Comparison of ENCODE assay signal across 8 cellular contexts in genomic region chr17:28335201-28335958, GRCh38. TPM values are rescaled to one million over a fixed set of nuclear protein-coding genes. Genes with fewer than 3 reads are reported as not detected.
DNase-seq lines count a peak whose midpoint lies in the region; ATAC-seq and FAIRE-seq lines count a peak whose summit lies in the region.

A gene with protein sequence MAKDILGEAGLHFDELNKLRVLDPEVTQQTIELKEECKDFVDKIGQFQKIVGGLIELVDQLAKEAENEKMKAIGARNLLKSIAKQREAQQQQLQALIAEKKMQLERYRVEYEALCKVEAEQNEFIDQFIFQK (minus strand): TSS chr17:28335472. CDS start chr17:28331985, 3,487 bp downstream.
TSS of gene TNFAIP1 (plus strand) at chr17:28335761. CDS start at chr17:28339522, 3,761 bp downstream.

- peak; percentile 96 for ATAC-seq in GM21786 (IDR thresholded peaks at IDR 0.05; ENCODE audit: unreplicated experiment)
- peak; percentile 96 to 97 for ATAC-seq in activated T-cell treated with anti-CD3 and anti-CD28 coated beads, Interleukin-2, amount 50 U/mL, for 72 hours (replicated peaks in 1 of 2)
- ATAC-seq in esophagus mucosa, result peak; percentile 94

- no peaks in the 10 kb centered on the region for H3K27me3 Mint-ChIP-seq in activated T-cell treated with anti-CD3 and anti-CD28 coated beads, Interleukin-2, amount 50 U/mL, for 72 hours (ENCODE audit: low read depth)

- H3K9me3 Mint-ChIP-seq in activated T-cell treated with anti-CD3 and anti-CD28 coated beads, Interleukin-2, amount 50 U/mL, for 72 hours, result no peaks in the 10 kb centered on the region

- H3K27ac ChIP-seq in KOPT-K1 (ENCODE audit: low read depth, low read length, poor library complexity, severe bottlenecking), result peak within 1 kb of the TSS; percentile 57
- peak within 1 kb of the TSS; percentile 96 for H3K27ac ChIP-seq in muscle layer of colon (ENCODE audit: low read depth, low read length)

- H3K9me3 ChIP-seq in KOPT-K1 (ENCODE audit: insufficient read depth, low read length, poor library complexity, severe bottlenecking) (no peaks in the 10 kb centered on the region), muscle layer of colon (ENCODE audit: low read length) (no peaks in the 10 kb centered on the region)

- H3K4me1 ChIP-seq in muscle layer of colon (ENCODE audit: insufficient read depth, low read length), result peaks cover 40% of the 10 kb centered on the region

- peak; percentile 92 for FAIRE-seq in RCC 7860 (lab: Jason Lieb, UNC)

- peaks cover 38% of the 10 kb centered on the region for H3K4me1 Mint-ChIP-seq in activated T-cell treated with anti-CD3 and anti-CD28 coated beads, Interleukin-2, amount 50 U/mL, for 72 hours (ENCODE audit: low read depth)

- H3K27me3 ChIP-seq in muscle layer of colon (ENCODE audit: control insufficient read depth in 1 of 2, insufficient read depth in 2 of 2, low read length in 2 of 2), result no peaks in the 10 kb centered on the region

- H3K27ac Mint-ChIP-seq in activated T-cell treated with anti-CD3 and anti-CD28 coated beads, Interleukin-2, amount 50 U/mL, for 72 hours, result peak within 1 kb of the TSS; percentile 96

- peak within 1 kb of the TSS; percentile 90 to 97 for H3K4me3 Mint-ChIP-seq in activated T-cell treated with anti-CD3 and anti-CD28 coated beads, Interleukin-2, amount 50 U/mL, for 72 hours

- H3K4me3 ChIP-seq in muscle layer of colon (ENCODE audit: low read depth in 1 of 2, low read length in 2 of 2), result peak within 1 kb of the TSS; percentile 93

- H3K9ac ChIP-seq in muscle layer of colon (ENCODE audit: low read length), result peak within 1 kb of the TSS; percentile 66

- DNase-seq in DMS79 (lab: John Stamatoyannopoulos, UW) (peak; percentile 99), RCC 7860 (ENCODE audit: low spot score) (peak; percentile 98)
- peak; percentile 97 to 99 for DNase-seq in activated T-cell treated with anti-CD3 and anti-CD28 coated beads, Interleukin-2, amount 50 U/mL, for 72 hours
- peak; percentile 90 for DNase-seq in stimulated activated CD8-positive, alpha-beta memory T cell treated with anti-CD3 and anti-CD28 coated beads, Interleukin-7, amount 100 ng/mL, for 24 hours (ENCODE audit: low read depth)

- H3K36me3 ChIP-seq in KOPT-K1 (ENCODE audit: insufficient read depth, low read length) (peaks cover 13% of the 10 kb centered on the region; the same call in 1 of the 2 replicates), muscle layer of colon (ENCODE audit: insufficient read depth, low read length) (peaks cover 30% of the 10 kb centered on the region)

- no peaks in the 10 kb centered on the region for H3K36me3 Mint-ChIP-seq in activated T-cell treated with anti-CD3 and anti-CD28 coated beads, Interleukin-2, amount 50 U/mL, for 72 hours (ENCODE audit: insufficient read depth in 2 of 2)

RNA-seq across cellular contexts. Expression of the first gene that starts in this region (rescaled TPM):
- 10 to 100 TPM; 31.1 to 31.7 TPM for total RNA-seq in activated T-cell treated with anti-CD3 and anti-CD28 coated beads, Interleukin-2, amount 50 U/mL, for 72 hours
- total RNA-seq in esophagus mucosa, result 14.0 TPM

RNA-seq across cellular contexts. Expression of gene TNFAIP1, which starts in this region (rescaled TPM):
- 10 to 100 TPM; 20.9 to 22.1 TPM for total RNA-seq in activated T-cell treated with anti-CD3 and anti-CD28 coated beads, Interleukin-2, amount 50 U/mL, for 72 hours
- total RNA-seq in esophagus mucosa, result 55.8 TPM

Comparison
In these comparisons a context has a peak if more than half of its experiments do, and no peak if none do; other contexts are left out.
1. Peak in every context shown above with its lines: DNase-seq, ATAC-seq, H3K4me3 ChIP-seq and H3K27ac ChIP-seq.